In genomic region chr2:121748202-121748601, GRCh38 we compare ENCODE assay signal across 8 cellular contexts. TPM values are rescaled to one million over a fixed set of nuclear protein-coding genes. Genes with fewer than 3 reads are reported as not detected.
A peak's percentile ranks its signal among the peaks of the same experiment; 100 is the strongest.
DNase-seq lines count a peak whose midpoint lies in the region; ATAC-seq and TF ChIP-seq lines count a peak whose summit lies in the region.

No MANE protein-coding gene starts in this region.

- H3K4me3 Mint-ChIP-seq in glutamatergic neuron (ENCODE audit: unreplicated experiment): no peak overlapping the region
- no peak overlapping the region for H3K4me3 Mint-ChIP-seq in naive thymus-derived CD4-positive, alpha-beta T cell

- H3K27me3 ChIP-seq in left ventricle myocardium inferior (ENCODE audit: low read depth): no peaks in the 10 kb centered on the region
- no peaks in the 10 kb centered on the region for H3K27me3 ChIP-seq in naive thymus-derived CD4-positive, alpha-beta T cell (ENCODE audit: control insufficient read depth in 2 of 2, insufficient read depth in 2 of 2, low read length in 2 of 2)

- intact Hi-C loops in left ventricle myocardium inferior (cut with micrococcal nuclease): no loop called here
- intact Hi-C loops in naive thymus-derived CD4-positive, alpha-beta T cell (cut with micrococcal nuclease): no loop called here

- no peak overlapping the region for H3K4me3 ChIP-seq in HEK293 (ENCODE audit: low read depth, low read length)
- no peak overlapping the region for H3K4me3 ChIP-seq in left ventricle myocardium inferior
- H3K4me3 ChIP-seq in naive thymus-derived CD4-positive, alpha-beta T cell (ENCODE audit: low read length): no peak overlapping the region

- DNase-seq in Daoy (ENCODE audit: low read depth): peak; percentile 41
- DNase-seq in SKM-1 treated with dmso at 0.1 percent for 144 hours (lab: John Stamatoyannopoulos, UW; ENCODE audit: unreplicated experiment): peak; percentile 61
- no peak for DNase-seq in left ventricle myocardium inferior
- no peak for DNase-seq in glutamatergic neuron
- no peak for DNase-seq in midbrain (lab: John Stamatoyannopoulos, UW)
- DNase-seq in naive thymus-derived CD4-positive, alpha-beta T cell: no peak
- no peak for DNase-seq in C1 segment of cervical spinal cord (lab: John Stamatoyannopoulos, UW)

- TF ChIP-seq CTCF in HEK293 (tag by site-specific recombination; IDR thresholded peaks at IDR 0.05) (no peak), left ventricle myocardium inferior (IDR thresholded peaks at IDR 0.05; ENCODE audit: borderline replicate concordance) (peak; percentile 39), glutamatergic neuron (IDR thresholded peaks at IDR 0.05; ENCODE audit: partially characterized antibody, unreplicated experiment) (no peak)

- POLR2A ChIA-PET in HEK293 (lab: Yijun Ruan, JAX): interaction anchor here (1.5 kb wide), 1 partner anchor 11 kb away, joined by 3 read pairs; the partner anchor contains the start of gene NIFK
- POLR2A ChIA-PET in naive thymus-derived CD4-positive, alpha-beta T cell (lab: Charles Lee): no interaction called here

- H3K27ac ChIP-seq in HEK293 (ENCODE audit: extremely low read depth, low read depth, low read length) (no peak overlapping the region), left ventricle myocardium inferior (replicated peaks) (no peak overlapping the region)
- H3K27ac ChIP-seq in naive thymus-derived CD4-positive, alpha-beta T cell (ENCODE audit: low read depth, low read length): no peak overlapping the region

- no peak for ATAC-seq in naive thymus-derived CD4-positive, alpha-beta T cell

- no peaks in the 10 kb centered on the region for H3K4me1 Mint-ChIP-seq in glutamatergic neuron (ENCODE audit: low read depth, unreplicated experiment)
- H3K4me1 Mint-ChIP-seq in naive thymus-derived CD4-positive, alpha-beta T cell: peaks cover 0 to 4% (median 0%) of the 10 kb centered on the region in 7 donors

- H3K36me3 ChIP-seq in HEK293 (ENCODE audit: control insufficient read depth in 2 of 2, insufficient read depth in 1 of 2, low read length in 2 of 2) (no peaks in the 10 kb centered on the region), left ventricle myocardium inferior (no peaks in the 10 kb centered on the region)
- no peaks in the 10 kb centered on the region for H3K36me3 ChIP-seq in naive thymus-derived CD4-positive, alpha-beta T cell (ENCODE audit: control insufficient read depth in 2 of 3, insufficient read depth in 3 of 3, low read length in 3 of 3)

- CTCF ChIA-PET in HEK293 (lab: Yijun Ruan, JAX): interaction anchor here (0.8 to 1.6 kb wide), 6 partner anchors 163 to 663 kb away, joined by 3 to 5 read pairs (median 3); no protein-coding TSS in a partner anchor
- CTCF ChIA-PET in naive thymus-derived CD4-positive, alpha-beta T cell (lab: Charles Lee): no interaction called here

- H3K9me3 ChIP-seq in HEK293 (ENCODE audit: control insufficient read depth, insufficient read depth, low read depth, low read length) (no peaks in the 10 kb centered on the region), left ventricle myocardium inferior (replicated peaks) (no peaks in the 10 kb centered on the region)
- H3K9me3 ChIP-seq in naive thymus-derived CD4-positive, alpha-beta T cell (ENCODE audit: control insufficient read depth in 2 of 3, low read length in 3 of 3): no peaks in the 10 kb centered on the region

- peaks cover 3% of the 10 kb centered on the region for H3K27me3 Mint-ChIP-seq in glutamatergic neuron (ENCODE audit: unreplicated experiment)
- H3K27me3 Mint-ChIP-seq in naive thymus-derived CD4-positive, alpha-beta T cell: peaks cover 0 to 9% (median 0%) of the 10 kb centered on the region in 5 donors

- H3K27ac Mint-ChIP-seq in glutamatergic neuron (ENCODE audit: unreplicated experiment): no peak overlapping the region
- H3K27ac Mint-ChIP-seq in naive thymus-derived CD4-positive, alpha-beta T cell: peak overlapping the region in 1 of 9 donors; percentile 59

- peaks cover 3% of the 10 kb centered on the region for H3K9me3 Mint-ChIP-seq in glutamatergic neuron (ENCODE audit: unreplicated experiment)
- H3K9me3 Mint-ChIP-seq in naive thymus-derived CD4-positive, alpha-beta T cell: no peaks in the 10 kb centered on the region

- no peaks in the 10 kb centered on the region for H3K36me3 Mint-ChIP-seq in glutamatergic neuron (ENCODE audit: unreplicated experiment)
- H3K36me3 Mint-ChIP-seq in naive thymus-derived CD4-positive, alpha-beta T cell: no peaks in the 10 kb centered on the region

- no peaks in the 10 kb centered on the region for H3K4me1 ChIP-seq in HEK293 (ENCODE audit: control insufficient read depth, insufficient read depth, low read length)
- H3K4me1 ChIP-seq in left ventricle myocardium inferior: no peaks in the 10 kb centered on the region
- no peaks in the 10 kb centered on the region for H3K4me1 ChIP-seq in naive thymus-derived CD4-positive, alpha-beta T cell (ENCODE audit: control insufficient read depth in 2 of 2, insufficient read depth in 2 of 2, low read length in 2 of 2)

TF ChIP-seq in HEK293, 187 proteins besides CTCF, POLR2A, EP300 and RAD21:
- TF ChIP-seq ZNF544 (tag by site-specific recombination; IDR thresholded peaks at IDR 0.05) (no peak), ZNF654 (tag by site-specific recombination; IDR thresholded peaks at IDR 0.05; ENCODE audit: low read depth) (peak; percentile 60), ZNF140 (tag by site-specific recombination; IDR thresholded peaks at IDR 0.05) (no peak), ZNF354C (tag by site-specific recombination; IDR thresholded peaks at IDR 0.05; ENCODE audit: borderline replicate concordance, low read depth) (no peak), ZBTB20 (tag by site-specific recombination; IDR thresholded peaks at IDR 0.05) (no peak), ZNF626 (tag by site-specific recombination; IDR thresholded peaks at IDR 0.05) (no peak), EGR2 (tag by site-specific recombination; IDR thresholded peaks at IDR 0.05; ENCODE audit: low read depth) (no peak), ZNF341 (tag by site-specific recombination; IDR thresholded peaks at IDR 0.05; ENCODE audit: low read depth) (no peak), SP2 (tag by site-specific recombination; IDR thresholded peaks at IDR 0.05) (no peak), SETDB1 (IDR thresholded peaks at IDR 0.05; ENCODE audit: insufficient read length, low read length) (peak; percentile 27), ZNF48 (tag by site-specific recombination; IDR thresholded peaks at IDR 0.05) (no peak), ZNF280D (tag by site-specific recombination; IDR thresholded peaks at IDR 0.05) (no peak), GLIS1 (tag by site-specific recombination; IDR thresholded peaks at IDR 0.05) (no peak), ZNF510 (tag by site-specific recombination; IDR thresholded peaks at IDR 0.05; ENCODE audit: insufficient replicate concordance) (no peak), ZEB2 (tag by site-specific recombination; IDR thresholded peaks at IDR 0.05) (no peak), ZNF174 (tag by site-specific recombination; IDR thresholded peaks at IDR 0.05) (no peak), ZNF549 (tag by site-specific recombination; IDR thresholded peaks at IDR 0.05) (no peak), IKZF3 (tag by site-specific recombination; IDR thresholded peaks at IDR 0.05) (no peak)

RNA-seq across cellular contexts. Expression of gene TSN, which starts 7.2 kb away (rescaled TPM):
- 99.0 and 106 TPM in 2 replicates for total RNA-seq in Daoy (2014; rRNA removed; shearing (Covaris generic))
- total RNA-seq in left ventricle myocardium inferior: 42.6 TPM
- 47.8 TPM for total RNA-seq in glutamatergic neuron (ENCODE audit: unreplicated experiment)
- 10 to 100 TPM; 35.8 to 65.8 (median 58.3) TPM for total RNA-seq in naive thymus-derived CD4-positive, alpha-beta T cell
- polyA plus RNA-seq in naive thymus-derived CD4-positive, alpha-beta T cell: 10 to 100 TPM; 76.3 to 87.2 TPM

RNA-seq across cellular contexts. Expression of gene NIFK, which starts 11.5 kb away (rescaled TPM):
- 158 and 175 TPM in 2 replicates for total RNA-seq in Daoy (2014; rRNA removed; shearing (Covaris generic))
- total RNA-seq in left ventricle myocardium inferior (22.8 TPM), glutamatergic neuron (ENCODE audit: unreplicated experiment) (38.5 TPM)
- 10 to 100 TPM; 35.3 to 88.1 (median 71.9) TPM for total RNA-seq in naive thymus-derived CD4-positive, alpha-beta T cell
- polyA plus RNA-seq in naive thymus-derived CD4-positive, alpha-beta T cell: 10 to 100 TPM; 75.5 to 75.8 TPM

Comparison
In these comparisons a context has a peak if more than half of its experiments do, and no peak if none do; other contexts are left out.
1. DNase-seq: peak in Daoy (single experiment) and SKM-1 treated with dmso at 0.1 percent for 144 hours (single experiment); none in left ventricle myocardium inferior (single experiment), glutamatergic neuron (single experiment), midbrain (single experiment), naive thymus-derived CD4-positive, alpha-beta T cell (0 of 9) and C1 segment of cervical spinal cord (0 of 14).